ENCODE assay signal across 20 cellular contexts in the genomic region with DNA sequence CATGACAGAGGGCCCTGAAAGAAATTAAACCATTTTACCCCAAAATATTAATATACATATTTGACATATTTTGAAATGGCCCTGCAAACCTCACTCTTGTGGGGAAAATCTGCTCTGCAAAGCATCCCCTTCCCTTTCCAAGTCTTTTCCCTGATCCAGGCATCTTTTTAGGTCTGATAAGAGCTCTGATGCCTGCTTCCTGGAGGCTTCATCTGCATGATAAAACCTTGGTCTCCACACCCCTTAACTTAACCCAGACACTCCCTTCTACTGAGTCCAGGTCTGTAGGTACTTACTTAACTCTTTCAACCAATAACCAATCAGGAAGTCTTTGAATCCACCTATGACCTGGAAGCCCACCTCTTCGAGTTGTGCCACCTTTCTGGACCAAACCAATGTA. TPM values are rescaled to one million over a fixed set of nuclear protein-coding genes. Genes with fewer than 3 reads are reported as not detected.
DNase-seq lines count a peak whose midpoint lies in the region; ATAC-seq and TF ChIP-seq lines count a peak whose summit lies in the region.
"Had no signal": no experiment of that assay in that cellular context is flagged by ENCODE, and none has a peak within 500 bp of the region (broad histone marks: within the 10 kb centered on the region; RNA-seq: fewer than 3 reads in every experiment).

No MANE protein-coding gene starts in this region.

- WGBS in stomach, 5 donors: 74 to 85% (median 81%) methylated on average over 1 of the region's 1 CpG
- WGBS in H9 (ENCODE audit: extremely low coverage, insufficient read length, low lambda C conversion rate): no CpG with 5 or more reads among the region's 1 CpG

- H3K36me3 Mint-ChIP-seq in CD4-positive, alpha-beta memory T cell: peaks cover 0 to 16% of the 10 kb centered on the region in 2 donors
- H3K36me3 Mint-ChIP-seq in H9 (ENCODE audit: insufficient read depth in 1 of 3, low read depth in 3 of 3): peaks cover 16 to 28% (median 25%) of the 10 kb centered on the region in 3 experiments
- H3K36me3 Mint-ChIP-seq: CD4-positive, CD25-positive, alpha-beta regulatory T cell; IgD-negative memory B cell had no signal

- H3K4ac ChIP-seq in H9 (ENCODE audit: low read depth, low read length): no peak overlapping the region

- H3K9ac ChIP-seq in adipocyte (ENCODE audit: low read length) (peak overlapping the region; percentile 95), H9 (ENCODE audit: extremely low read depth, insufficient read length, low read length) (no peak overlapping the region)

- H3K79me1 ChIP-seq in H9 (ENCODE audit: insufficient read depth, low read depth, low read length, poor library complexity, severe bottlenecking): no peaks in the 10 kb centered on the region

- TF ChIP-seq EP300 in stomach (IDR thresholded peaks at IDR 0.05): no peak

- H3K4me3 ChIP-seq in H7 (ENCODE audit: insufficient read depth, low read depth, low read length) (no peak overlapping the region), adipocyte (ENCODE audit: low read length) (no peak overlapping the region), stomach (no peak overlapping the region), mucosa of descending colon (no peak overlapping the region)
- no peak overlapping the region for H3K4me3 ChIP-seq in CD4-positive, alpha-beta memory T cell (ENCODE audit: low read length in 2 of 2)
- H3K4me3 ChIP-seq: A549, GM12878 had no signal

- H3K14ac ChIP-seq in H9 (ENCODE audit: insufficient read depth, low read length): no peak overlapping the region

- no peak overlapping the region for H2BK20ac ChIP-seq in H9 (ENCODE audit: low read depth, low read length, poor library complexity, severe bottlenecking)

- H3K23me2 ChIP-seq in H9 (ENCODE audit: insufficient read length, low read depth, low read length, poor library complexity, severe bottlenecking): no peaks in the 10 kb centered on the region

- no peak overlapping the region for H3T11ph ChIP-seq in H9 (ENCODE audit: low read length)

- H3K23ac ChIP-seq in H9 (ENCODE audit: insufficient read length, low read depth, low read length): no peak overlapping the region

- peaks cover 3 to 18% (median 9%) of the 10 kb centered on the region in 4 donors for H3K4me1 Mint-ChIP-seq in CD4-positive, alpha-beta memory T cell
- peaks cover 62 to 75% of the 10 kb centered on the region in 2 experiments for H3K4me1 Mint-ChIP-seq in H9
- H3K4me1 Mint-ChIP-seq: IgD-negative memory B cell had no signal

- H3K9me3 ChIP-seq in adipocyte (ENCODE audit: control insufficient read depth, low read length) (peaks cover 23% of the 10 kb centered on the region), stomach (peaks cover 0 to 19% (median 13%) of the 10 kb centered on the region in 4 donors), H9 (ENCODE audit: control insufficient read depth, low read depth, low read length) (no peaks in the 10 kb centered on the region), mucosa of descending colon (peaks cover 15% of the 10 kb centered on the region)
- H3K9me3 ChIP-seq in CD4-positive, alpha-beta memory T cell (ENCODE audit: control insufficient read depth in 1 of 2, low read length in 2 of 2): peaks cover 0 to 4% of the 10 kb centered on the region in 2 donors
- H3K9me3 ChIP-seq: BE2C had no signal

- no peak overlapping the region for H2BK15ac ChIP-seq in H9 (ENCODE audit: low read depth, low read length)

- H4K8ac ChIP-seq in H9 (replicated peaks; ENCODE audit: insufficient read length, low read depth, low read length): no peak overlapping the region

- no peak overlapping the region for H2AK5ac ChIP-seq in H9 (ENCODE audit: insufficient read length, low read length)

- H3K4me1 ChIP-seq in adipocyte (ENCODE audit: control insufficient read depth, insufficient read depth, low read length) (peaks cover 26% of the 10 kb centered on the region), stomach (peaks cover 14 to 52% (median 35%) of the 10 kb centered on the region in 4 donors), H9 (ENCODE audit: insufficient read depth, low read length) (peaks cover 9% of the 10 kb centered on the region; the same call in 1 of the 2 replicates), mucosa of descending colon (ENCODE audit: low read depth) (no peaks in the 10 kb centered on the region)
- peaks cover 20% of the 10 kb centered on the region for H3K4me1 ChIP-seq in CD4-positive, alpha-beta memory T cell (ENCODE audit: insufficient read depth, low read length)
- H3K4me1 ChIP-seq: BE2C had no signal

- CTCF ChIA-PET in CD4-positive, alpha-beta memory T cell (lab: Charles Lee; ENCODE audit: partially characterized antibody): interaction anchor here (1.0 kb wide), 2 partner anchors 25 to 33 kb away, joined by 3 to 6 read pairs; a partner anchor contains a TSS

- H3K56ac ChIP-seq in H9 (ENCODE audit: insufficient read length, low read depth, low read length): no peak overlapping the region

- peak overlapping the region in 1 of 7 donors; percentile 25 for H3K27ac Mint-ChIP-seq in CD4-positive, alpha-beta memory T cell
- peak overlapping the region in 1 of 3 experiments; percentile 75; a peak in 1 of 7 replicates for H3K27ac Mint-ChIP-seq in H9

- H3K4me3 Mint-ChIP-seq in CD4-positive, alpha-beta memory T cell: no peak overlapping the region
- H3K4me3 Mint-ChIP-seq in H9: peak overlapping the region in 1 of 2 experiments; percentile 30; a peak in 2 of 5 replicates
- H3K4me3 Mint-ChIP-seq: CD4-positive, CD25-positive, alpha-beta regulatory T cell; IgD-negative memory B cell had no signal

- H4K91ac ChIP-seq in H9 (ENCODE audit: insufficient read length, low read depth, low read length): no peak overlapping the region

- TF ChIP-seq POLR2A in stomach (IDR thresholded peaks at IDR 0.05): no peak

- intact Hi-C loops in stomach (cut with DNase I; ENCODE audit: low total_unique reads) (no loop called here), mucosa of descending colon (cut with DNase I, micrococcal nuclease) (no loop called here)
- intact Hi-C loops in CD4-positive, alpha-beta memory T cell (cut with micrococcal nuclease): no loop called here

- TF ChIP-seq CTCF in stomach (IDR thresholded peaks at IDR 0.05) (no peak), H9 (conservative IDR thresholded peaks at IDR 0.05) (no peak), mucosa of descending colon (IDR thresholded peaks at IDR 0.05) (no peak)

- no peak overlapping the region for H2AFZ ChIP-seq in H9 (ENCODE audit: low read length)

- no peak overlapping the region for H3K4me2 ChIP-seq in H9 (ENCODE audit: insufficient read depth, insufficient read length, low read length)
- H3K4me2 ChIP-seq: A549 had no signal

- POLR2A ChIA-PET in CD4-positive, alpha-beta memory T cell (lab: Charles Lee; ENCODE audit: partially characterized antibody): no interaction called here

- no peak overlapping the region for H2BK12ac ChIP-seq in H9 (ENCODE audit: insufficient read length, low read depth, low read length)

- no peak overlapping the region for H4K5ac ChIP-seq in H9 (ENCODE audit: insufficient read length, low read depth, low read length)

- no peaks in the 10 kb centered on the region for H4K20me1 ChIP-seq in H9 (ENCODE audit: control insufficient read depth, insufficient read depth, insufficient read length)

- no peaks in the 10 kb centered on the region for H3K27me3 Mint-ChIP-seq in CD4-positive, alpha-beta memory T cell
- peaks cover 3% of the 10 kb centered on the region for H3K27me3 Mint-ChIP-seq in H9 (ENCODE audit: low read depth)
- H3K27me3 Mint-ChIP-seq: CD4-positive, CD25-positive, alpha-beta regulatory T cell had no signal

- no peak overlapping the region for H3K18ac ChIP-seq in H9 (ENCODE audit: insufficient read length, low read depth, low read length)

- peaks cover 2 to 25% (median 22%) of the 10 kb centered on the region in 8 donors for H3K9me3 Mint-ChIP-seq in CD4-positive, alpha-beta memory T cell
- H3K9me3 Mint-ChIP-seq in H9: peaks cover 25 to 27% of the 10 kb centered on the region in 2 experiments

- peak; percentile 13 for DNase-seq in H7
- no peak for DNase-seq in adipocyte (ENCODE audit: low read depth)
- DNase-seq in iPS-NIHi11 (ENCODE audit: low spot score): peak; percentile 14
- DNase-seq in stomach: no peak
- no peak for DNase-seq in CD4-positive, alpha-beta memory T cell
- no peak for DNase-seq in H9
- DNase-seq in mucosa of descending colon: no peak
- DNase-seq: BE2C; Calu3; CD4-positive, CD25-positive, alpha-beta regulatory T cell; DMS 273 treated with DMSO at 0.1 percent for 48 hours; GOT3; KG1 had no signal

- ATAC-seq in HG03025 (IDR thresholded peaks at IDR 0.05; ENCODE audit: low FRiP score, unreplicated experiment) (no peak), mucosa of descending colon (no peak)
- ATAC-seq: A549, GM12878, HCT116 had no signal

- peak overlapping the region in 3 of 5 donors; percentile 20 to 62 (median 51) for H3K27ac ChIP-seq in stomach
- no peak overlapping the region for H3K27ac ChIP-seq in CD4-positive, alpha-beta memory T cell (ENCODE audit: low read depth, low read length)
- H3K27ac ChIP-seq in H9 (ENCODE audit: insufficient read length, low read depth, low read length): no peak overlapping the region
- H3K27ac ChIP-seq: A549 had no signal

- H3K27me3 ChIP-seq in H7 (ENCODE audit: control insufficient read depth, insufficient read depth, low read length) (no peaks in the 10 kb centered on the region), adipocyte (replicated peaks; ENCODE audit: control insufficient read depth, insufficient read depth, low read length) (no peaks in the 10 kb centered on the region), stomach (no peaks in the 10 kb centered on the region), H9 (ENCODE audit: insufficient read depth, low read length) (no peaks in the 10 kb centered on the region)
- H3K27me3 ChIP-seq in CD4-positive, alpha-beta memory T cell (ENCODE audit: insufficient read depth, low read length): no peaks in the 10 kb centered on the region
- H3K27me3 ChIP-seq: BE2C had no signal

- no peaks in the 10 kb centered on the region for H3K79me2 ChIP-seq in H9 (ENCODE audit: insufficient read depth, low read length)

- H2BK120ac ChIP-seq in H9 (ENCODE audit: low read depth, low read length, poor library complexity, severe bottlenecking): no peak overlapping the region

- H2BK5ac ChIP-seq in H9 (ENCODE audit: insufficient read length, low read length): no peak overlapping the region

- H3K36me3 ChIP-seq in H7 (replicated peaks; ENCODE audit: control insufficient read depth, insufficient read depth, low read length) (no peaks in the 10 kb centered on the region), adipocyte (ENCODE audit: control insufficient read depth, insufficient read depth, low read length, severe bottlenecking) (peaks cover 7% of the 10 kb centered on the region), stomach (no peaks in the 10 kb centered on the region), mucosa of descending colon (ENCODE audit: low read depth) (no peaks in the 10 kb centered on the region)
- no peaks in the 10 kb centered on the region for H3K36me3 ChIP-seq in CD4-positive, alpha-beta memory T cell (ENCODE audit: insufficient read depth, low read length)
- H3K36me3 ChIP-seq: BE2C had no signal

RNA-seq across cellular contexts. Expression of a gene that starts 1.8 kb away (rescaled TPM):
- 6.8 and 16.6 TPM in 2 replicates for total RNA-seq in H7 (2014; rRNA removed; shearing (Covaris generic))
- total RNA-seq in stomach (under 1 TPM in 1 of 5 donors, not detected in 4; 0.55 TPM), H9 (2021) (1.9 and 2.0 TPM in 2 replicates), mucosa of descending colon (under 1 TPM; 0.26 to 0.32 (median 0.29) TPM)
- 1 to 10 TPM in 1 of 3 donors, under 1 TPM in 2; 0.38 to 1.1 (median 0.44) TPM for polyA plus RNA-seq in stomach
- total RNA-seq in CD4-positive, alpha-beta memory T cell: not detected
- polyA plus RNA-seq in CD4-positive, alpha-beta memory T cell: not detected
- total RNA-seq: Calu3, Daoy, GM12878 had no signal
- polyA plus RNA-seq: A549; AG04450; CD4-positive, CD25-positive, alpha-beta regulatory T cell; GM12878 had no signal

RNA-seq across cellular contexts. Expression of a gene that starts 13.1 kb away (rescaled TPM):
- 29.6 and 30.0 TPM in 2 replicates for total RNA-seq in H7 (2014; rRNA removed; shearing (Covaris generic))
- total RNA-seq in stomach: 1 to 10 TPM in 2 of 5 donors, not detected in 3; 1.8 to 2.4 TPM
- 1 to 10 TPM; 1.1 to 1.9 (median 1.9) TPM for polyA plus RNA-seq in stomach
- not detected for total RNA-seq in CD4-positive, alpha-beta memory T cell
- not detected for polyA plus RNA-seq in CD4-positive, alpha-beta memory T cell
- 8.5 and 9.6 TPM in 2 replicates for total RNA-seq in H9 (2021)
- 1 to 10 TPM in 2 of 3 donors, under 1 TPM in 1; 0.20 to 5.6 (median 1.3) TPM for total RNA-seq in mucosa of descending colon
- total RNA-seq: Daoy, GM12878 had no signal
- polyA plus RNA-seq: AG04450; CD4-positive, CD25-positive, alpha-beta regulatory T cell; GM12878; IgD-negative memory B cell had no signal

RNA-seq across cellular contexts. Expression of a gene that starts 32.6 kb away (rescaled TPM):
- total RNA-seq in H7 (2014; rRNA removed; shearing (Covaris generic)): 1.1 and 4.1 TPM in 2 replicates
- 100 to 1,000 TPM in 1 of 5 donors, 10 to 100 TPM in 3, 1 to 10 TPM in 1; 4.0 to 121 (median 12.7) TPM for total RNA-seq in stomach
- polyA plus RNA-seq in stomach: 100 to 1,000 TPM in 1 of 3 donors, 10 to 100 TPM in 2; 86.9 to 262 (median 98.5) TPM
- 100 to 1,000 TPM; 152 to 167 TPM for total RNA-seq in CD4-positive, alpha-beta memory T cell
- 100 to 1,000 TPM; 387 to 416 TPM for polyA plus RNA-seq in CD4-positive, alpha-beta memory T cell
- 3.1 and 3.5 TPM in 2 replicates for total RNA-seq in H9 (2021)
- 10 to 100 TPM; 57.0 to 99.0 (median 96.7) TPM for total RNA-seq in mucosa of descending colon

RNA-seq across cellular contexts. Expression of a gene that starts 59.1 kb away (rescaled TPM):
- not detected in 2 replicates for total RNA-seq in H7 (2014; rRNA removed; shearing (Covaris generic))
- 10 to 100 TPM in 1 of 5 donors, 1 to 10 TPM in 1, not detected in 3; 1.3 to 19.5 TPM for total RNA-seq in stomach
- 10 to 100 TPM in 1 of 3 donors, 1 to 10 TPM in 2; 6.8 to 66.7 (median 7.6) TPM for polyA plus RNA-seq in stomach
- not detected for total RNA-seq in CD4-positive, alpha-beta memory T cell
- polyA plus RNA-seq in CD4-positive, alpha-beta memory T cell: under 1 TPM in 1 of 2 donors, not detected in 1; 0.48 TPM
- total RNA-seq in H9 (2021): 0.31 and 0.52 TPM in 2 replicates
- total RNA-seq in mucosa of descending colon: 100 to 1,000 TPM in 1 of 3 donors, 10 to 100 TPM in 2; 44.3 to 238 (median 62.8) TPM
- total RNA-seq: CD4-positive, CD25-positive, alpha-beta regulatory T cell; Daoy had no signal
- polyA plus RNA-seq: AG04450 had no signal

Comparison
In these comparisons a context has a peak if more than half of its experiments do, and no peak if none do; other contexts are left out.
1. DNase-seq: peak in H7 (single experiment) and iPS-NIHi11 (single experiment); none in adipocyte (single experiment), stomach (single experiment), CD4-positive, alpha-beta memory T cell (0 of 5), H9 (single experiment) and mucosa of descending colon (0 of 3).
2. H3K27ac ChIP-seq: peak in stomach (3 of 5); none in CD4-positive, alpha-beta memory T cell (single experiment) and H9 (single experiment).